17 cellular contexts compared by ENCODE assay signal in the genomic region with DNA sequence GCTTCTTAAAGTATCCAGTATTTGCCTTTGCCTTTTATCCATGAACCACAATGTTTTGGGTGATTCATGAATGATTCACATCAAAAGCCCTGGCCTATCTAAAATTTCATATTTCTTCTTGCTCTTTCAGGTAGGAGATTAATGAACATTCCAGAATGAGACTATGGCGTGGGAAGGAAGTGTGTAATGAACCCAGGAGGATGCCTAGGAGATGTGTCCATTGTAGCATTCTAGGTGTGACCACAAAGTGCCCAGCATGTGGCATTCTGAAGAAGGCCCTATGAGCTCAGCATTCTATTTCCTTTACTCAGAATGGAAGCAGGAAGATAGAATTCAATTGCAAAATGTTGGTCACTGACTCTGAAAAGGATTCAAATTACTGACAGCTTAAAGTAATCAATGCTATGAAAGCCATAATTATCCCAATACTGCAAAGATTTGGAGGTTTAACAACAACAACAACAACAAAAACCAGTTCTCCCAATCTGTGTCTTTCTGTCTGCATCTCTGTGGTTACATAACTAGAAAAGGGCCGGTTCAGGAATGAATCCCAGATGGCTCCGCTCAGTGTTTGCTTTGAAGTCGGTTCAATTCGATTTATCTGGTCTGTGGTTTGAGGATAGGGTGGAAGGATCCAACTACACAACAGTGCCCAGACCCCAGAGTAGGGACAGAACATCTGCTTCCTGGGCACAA.
A peak's percentile ranks its signal among the peaks of the same experiment; 100 is the strongest.
DNase-seq lines count a peak whose midpoint lies in the region; FAIRE-seq and TF ChIP-seq lines count a peak whose summit lies in the region.
"Had no signal": no experiment of that assay in that cellular context is flagged by ENCODE, and none has a peak within 500 bp of the region (broad histone marks: within the 10 kb centered on the region; RNA-seq: fewer than 3 reads in every experiment).

No MANE protein-coding gene starts in this region.

- H3K9me3 ChIP-seq in HUES6 (ENCODE audit: control insufficient read depth, insufficient read depth, low read depth, low read length) (peaks cover 9% of the 10 kb centered on the region; the same call in 1 of the 2 replicates), adipocyte (ENCODE audit: control insufficient read depth, low read length) (no peaks in the 10 kb centered on the region), uterus (no peaks in the 10 kb centered on the region)
- H3K9me3 ChIP-seq: prostate gland, upper lobe of left lung had no signal

- DNase-seq in DMS 273 (lab: John Stamatoyannopoulos, UW; ENCODE audit: unreplicated experiment) = peak; percentile 65
- peak; percentile 67 for DNase-seq in adipocyte (ENCODE audit: low read depth)
- peak; percentile 49 for DNase-seq in iPS-NIHi11 (ENCODE audit: low spot score)
- no peak for DNase-seq in uterus
- no peak for DNase-seq in T-helper 1 cell
- DNase-seq in GM12892 (ENCODE audit: insufficient read length) = no peak
- no peak for DNase-seq in GOT3 (lab: John Stamatoyannopoulos, UW)
- DNase-seq: activated CD4-positive, alpha-beta memory T cell treated with anti-CD3 and anti-CD28 coated beads, Interleukin-2, amount 10 ng/mL, durations not matched to agents 7 days and 5 days; activated naive CD8-positive, alpha-beta T cell treated with anti-CD3 and anti-CD28 coated beads, Interleukin-2, amount 50 U/mL, for 24 hours; erythroblast; left ventricle myocardium superior; NCI-H1105 treated with DMSO at 0.1 percent for 48 hours; SIG-M5; upper lobe of left lung had no signal

- H3K9ac ChIP-seq in HUES6 (ENCODE audit: low read length) = peak overlapping the region; percentile 29
- H3K9ac ChIP-seq in adipocyte (ENCODE audit: low read length) = no peak overlapping the region

- H3K36me3 ChIP-seq in HUES6 (ENCODE audit: control insufficient read depth, insufficient read depth, low read length) = no peaks in the 10 kb centered on the region
- H3K36me3 ChIP-seq in adipocyte (ENCODE audit: control insufficient read depth, insufficient read depth, low read length, severe bottlenecking) = no peaks in the 10 kb centered on the region
- H3K36me3 ChIP-seq in uterus = no peaks in the 10 kb centered on the region
- H3K36me3 ChIP-seq: prostate gland, upper lobe of left lung had no signal

- intact Hi-C loops in uterus (cut with DNase I; ENCODE audit: low total_unique reads) = no loop called here

- H3K27me3 ChIP-seq in HUES6 (ENCODE audit: control insufficient read depth, insufficient read depth, low read length) = no peaks in the 10 kb centered on the region
- peaks cover 5% of the 10 kb centered on the region for H3K27me3 ChIP-seq in adipocyte (replicated peaks; ENCODE audit: control insufficient read depth, insufficient read depth, low read length)
- H3K27me3 ChIP-seq in uterus = no peaks in the 10 kb centered on the region
- H3K27me3 ChIP-seq: upper lobe of left lung had no signal

- TF ChIP-seq POLR2A in uterus (IDR thresholded peaks at IDR 0.05) = no peak
- TF ChIP-seq POLR2A in GM12892 (IDR thresholded peaks at IDR 0.05; ENCODE audit: low read depth, low read length) = no peak

- no peak overlapping the region for H3K4me3 ChIP-seq in HUES6 (ENCODE audit: low read depth, low read length)
- H3K4me3 ChIP-seq in adipocyte (ENCODE audit: low read length) = no peak overlapping the region
- H3K4me3 ChIP-seq in uterus = no peak overlapping the region
- H3K4me3 ChIP-seq: prostate gland, upper lobe of left lung had no signal

- no peak for TF ChIP-seq CTCF in uterus (IDR thresholded peaks at IDR 0.05)

- H3K27ac ChIP-seq in HUES6 (ENCODE audit: low read depth, low read length) = no peak overlapping the region
- H3K27ac ChIP-seq in uterus = no peak overlapping the region
- H3K27ac ChIP-seq: prostate gland, upper lobe of left lung had no signal

- FAIRE-seq in GM12892 (lab: Jason Lieb, UNC) = no peak
- FAIRE-seq: D721Med had no signal

- H3K4me1 ChIP-seq in HUES6 (ENCODE audit: control insufficient read depth, insufficient read depth, low read length) (peaks cover 14% of the 10 kb centered on the region), adipocyte (ENCODE audit: control insufficient read depth, insufficient read depth, low read length) (peaks cover 11% of the 10 kb centered on the region), uterus (no peaks in the 10 kb centered on the region)
- H3K4me1 ChIP-seq: prostate gland, upper lobe of left lung had no signal

Comparison
In these comparisons a context has a peak if more than half of its experiments do, and no peak if none do; other contexts are left out.
1. DNase-seq: peak in DMS 273 (single experiment), adipocyte (single experiment) and iPS-NIHi11 (single experiment); none in uterus (0 of 2), T-helper 1 cell (0 of 5), GM12892 (single experiment) and GOT3 (single experiment).